ENCODE assay signal across 1 cellular context in genomic region chr19:17200408-17201079, GRCh38.
TF ChIP-seq lines count a peak whose summit lies in the region.

No MANE protein-coding gene starts in this region.

TF ChIP-seq in liver, 16 proteins besides CTCF, POLR2A, EP300 and RAD21 (continued from another document):
- no peak for TF ChIP-seq ZBTB33 (IDR thresholded peaks at IDR 0.05)
